1 cellular context compared by ENCODE assay signal in the genomic region with DNA sequence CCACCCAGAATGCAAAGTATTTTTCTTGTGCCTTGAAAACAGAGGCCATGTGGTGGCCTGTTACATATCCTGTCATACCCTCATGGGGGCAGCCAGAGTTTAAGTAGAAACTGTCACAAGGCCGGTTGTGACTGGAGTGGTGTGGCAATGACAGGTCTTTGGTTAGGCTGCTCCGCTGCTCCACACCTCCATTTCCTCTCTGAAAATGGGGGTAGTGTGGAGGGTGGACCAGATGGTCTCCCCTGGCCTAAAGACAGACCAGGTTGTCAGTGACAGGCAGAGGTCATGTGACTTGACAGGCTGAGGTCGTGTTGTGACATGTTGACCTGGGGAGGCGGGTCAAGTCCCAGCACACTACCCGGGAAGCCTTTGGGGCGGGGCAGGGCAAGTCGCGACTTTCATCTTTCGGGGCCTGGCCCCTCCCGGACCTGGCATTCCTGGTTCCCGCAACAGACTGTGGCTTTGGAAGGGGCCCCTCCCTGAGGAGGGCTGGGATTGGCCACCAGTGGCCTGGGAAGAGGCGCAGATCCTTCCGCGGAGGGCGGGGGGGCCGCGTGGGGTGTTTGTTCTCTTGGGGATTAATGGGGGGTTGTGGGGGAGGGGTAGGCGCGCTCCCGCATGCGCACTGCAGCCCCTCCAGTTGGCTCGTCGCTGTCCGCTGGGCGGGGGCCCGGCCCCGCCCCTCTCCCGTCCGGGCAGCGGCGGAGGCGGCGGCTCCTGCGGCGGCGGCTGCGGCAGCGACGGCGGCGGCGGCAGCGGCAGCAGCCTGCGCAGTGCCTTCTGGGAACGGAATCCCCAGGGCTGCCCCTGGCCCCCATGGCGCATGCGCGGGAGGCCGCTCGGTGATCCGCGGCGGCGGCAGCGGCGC.
A peak's percentile ranks its signal among the peaks of the same experiment; 100 is the strongest.
TF ChIP-seq lines count a peak whose summit lies in the region.

A gene with protein sequence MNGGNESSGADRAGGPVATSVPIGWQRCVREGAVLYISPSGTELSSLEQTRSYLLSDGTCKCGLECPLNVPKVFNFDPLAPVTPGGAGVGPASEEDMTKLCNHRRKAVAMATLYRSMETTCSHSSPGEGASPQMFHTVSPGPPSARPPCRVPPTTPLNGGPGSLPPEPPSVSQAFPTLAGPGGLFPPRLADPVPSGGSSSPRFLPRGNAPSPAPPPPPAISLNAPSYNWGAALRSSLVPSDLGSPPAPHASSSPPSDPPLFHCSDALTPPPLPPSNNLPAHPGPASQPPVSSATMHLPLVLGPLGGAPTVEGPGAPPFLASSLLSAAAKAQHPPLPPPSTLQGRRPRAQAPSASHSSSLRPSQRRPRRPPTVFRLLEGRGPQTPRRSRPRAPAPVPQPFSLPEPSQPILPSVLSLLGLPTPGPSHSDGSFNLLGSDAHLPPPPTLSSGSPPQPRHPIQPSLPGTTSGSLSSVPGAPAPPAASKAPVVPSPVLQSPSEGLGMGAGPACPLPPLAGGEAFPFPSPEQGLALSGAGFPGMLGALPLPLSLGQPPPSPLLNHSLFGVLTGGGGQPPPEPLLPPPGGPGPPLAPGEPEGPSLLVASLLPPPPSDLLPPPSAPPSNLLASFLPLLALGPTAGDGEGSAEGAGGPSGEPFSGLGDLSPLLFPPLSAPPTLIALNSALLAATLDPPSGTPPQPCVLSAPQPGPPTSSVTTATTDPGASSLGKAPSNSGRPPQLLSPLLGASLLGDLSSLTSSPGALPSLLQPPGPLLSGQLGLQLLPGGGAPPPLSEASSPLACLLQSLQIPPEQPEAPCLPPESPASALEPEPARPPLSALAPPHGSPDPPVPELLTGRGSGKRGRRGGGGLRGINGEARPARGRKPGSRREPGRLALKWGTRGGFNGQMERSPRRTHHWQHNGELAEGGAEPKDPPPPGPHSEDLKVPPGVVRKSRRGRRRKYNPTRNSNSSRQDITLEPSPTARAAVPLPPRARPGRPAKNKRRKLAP (plus strand): TSS at position 806 of the 868 bp plus-strand sequence. CDS start 1,480 bp downstream, outside the sequence.

TF ChIP-seq in HepG2, 621 proteins besides CTCF, POLR2A, EP300 and RAD21 (continued from another document):
- TF ChIP-seq GABPA (IDR thresholded peaks at IDR 0.05; ENCODE audit: low read depth, low read length) (no peak), GABPA (CRISPR knock-in tag; IDR thresholded peaks at IDR 0.05; ENCODE audit: low read depth) (peak; percentile 67), ZNF430 (CRISPR knock-in tag; IDR thresholded peaks at IDR 0.05) (peak; percentile 76; the same call in 1 of the 2 replicates), NFKB2 (CRISPR knock-in tag; IDR thresholded peaks at IDR 0.05; ENCODE audit: borderline replicate concordance) (peak; percentile 73; the same call in 1 of the 2 replicates), ZNF333 (CRISPR knock-in tag; IDR thresholded peaks at IDR 0.05; ENCODE audit: borderline replicate concordance) (peak; percentile 49; the same call in 1 of the 2 replicates), ZNF772 (CRISPR knock-in tag; IDR thresholded peaks at IDR 0.05) (0 out of 2 replicates have a peak, but pooled peaks have one; percentile 20)
TF ChIP-seq in HepG2: peak in this region for 238.
